ENCODE assay signal across 19 cellular contexts in genomic region chr1:55334140-55334539, GRCh38.
A peak's percentile ranks its signal among the peaks of the same experiment; 100 is the strongest.
DNase-seq lines count a peak whose midpoint lies in the region; ATAC-seq lines count a peak whose summit lies in the region.
"Had no signal": no experiment of that assay in that cellular context is flagged by ENCODE, and none has a peak within 500 bp of the region (broad histone marks: within the 10 kb centered on the region; RNA-seq: fewer than 3 reads in every experiment).

No MANE protein-coding gene starts in this region.

- peaks cover 6% of the 10 kb centered on the region for H3K4me1 Mint-ChIP-seq in activated CD8-positive, alpha-beta memory T cell treated with anti-CD3 and anti-CD28 coated beads, Interleukin-2, amount 10 ng/mL, durations not matched to agents 7 days and 5 days
- H3K4me1 Mint-ChIP-seq in activated naive CD8-positive, alpha-beta T cell treated with anti-CD3 and anti-CD28 coated beads, Interleukin-2, amount 50 U/mL, for 24 hours: peaks cover 7% of the 10 kb centered on the region
- no peaks in the 10 kb centered on the region for H3K4me1 Mint-ChIP-seq in memory B cell

- H3K27ac Mint-ChIP-seq in activated CD8-positive, alpha-beta memory T cell treated with anti-CD3 and anti-CD28 coated beads, Interleukin-2, amount 10 ng/mL, durations not matched to agents 7 days and 5 days: peak overlapping the region; percentile 0
- H3K27ac Mint-ChIP-seq in activated naive CD8-positive, alpha-beta T cell treated with anti-CD3 and anti-CD28 coated beads, Interleukin-2, amount 50 U/mL, for 24 hours: peak overlapping the region; percentile 23
- peak overlapping the region; percentile 48 for H3K27ac Mint-ChIP-seq in memory B cell
- H3K27ac Mint-ChIP-seq: stimulated activated memory B cell treated with anti-CD40 and anti-IgM and Interleukin-4, amounts not matched to agents 10 μg/mL and 1 μg/mL and 100 μg/mL, for 72 hours had no signal

- CTCF ChIA-PET in activated CD8-positive, alpha-beta memory T cell treated with anti-CD3 and anti-CD28 coated beads, Interleukin-2, amount 10 ng/mL, durations not matched to agents 7 days and 5 days (lab: Charles Lee): no interaction called here

- H3K36me3 Mint-ChIP-seq in activated CD8-positive, alpha-beta memory T cell treated with anti-CD3 and anti-CD28 coated beads, Interleukin-2, amount 10 ng/mL, durations not matched to agents 7 days and 5 days: no peaks in the 10 kb centered on the region
- H3K36me3 Mint-ChIP-seq in activated naive CD8-positive, alpha-beta T cell treated with anti-CD3 and anti-CD28 coated beads, Interleukin-2, amount 50 U/mL, for 24 hours (ENCODE audit: low read depth): no peaks in the 10 kb centered on the region
- H3K36me3 Mint-ChIP-seq in memory B cell: no peaks in the 10 kb centered on the region
- H3K36me3 Mint-ChIP-seq: activated naive CD4-positive, alpha-beta T cell treated with anti-CD3 and anti-CD28 coated beads, Interleukin-2, amount 50 U/mL, for 72 hours; stimulated activated memory B cell treated with anti-CD40 and anti-IgM and Interleukin-4, amounts not matched to agents 10 μg/mL and 1 μg/mL and 100 μg/mL, for 72 hours had no signal

- no peak for DNase-seq in activated CD8-positive, alpha-beta memory T cell treated with anti-CD3 and anti-CD28 coated beads, Interleukin-2, amount 10 ng/mL, durations not matched to agents 7 days and 5 days
- no peak for DNase-seq in activated CD8-positive, alpha-beta memory T cell treated with anti-CD3 and anti-CD28 coated beads for 24 hours
- DNase-seq in HT1080 (ENCODE audit: low read depth): peak; percentile 41
- DNase-seq in activated naive CD8-positive, alpha-beta T cell treated with anti-CD3 and anti-CD28 coated beads, Interleukin-2, amount 50 U/mL, for 24 hours: no peak
- DNase-seq in memory B cell (ENCODE audit: low spot score in 2 of 2): no peak
- no peak for DNase-seq in NCI-H2081 treated with DMSO at 0.1 percent for 48 hours (lab: John Stamatoyannopoulos, UW)
- no peak for DNase-seq in NCI-H1092 treated with DMSO at 0.1 percent for 48 hours (lab: John Stamatoyannopoulos, UW)
- DNase-seq: activated CD4-positive, alpha-beta T cell treated with anti-CD3 and anti-CD28 coated beads for 1 hour; erythroblast; NCI-H1417; NCI-H2107; NCI-H446 treated with DMSO at 0.1 percent for 48 hours; stimulated activated CD4-positive, alpha-beta T cell treated with anti-CD3 and anti-CD28 coated beads, Interleukin-2, amount 100 ng/mL, for 48 hours; testis had no signal

- peaks cover 5% of the 10 kb centered on the region for H3K27me3 Mint-ChIP-seq in activated CD8-positive, alpha-beta memory T cell treated with anti-CD3 and anti-CD28 coated beads, Interleukin-2, amount 10 ng/mL, durations not matched to agents 7 days and 5 days
- H3K27me3 Mint-ChIP-seq in activated naive CD8-positive, alpha-beta T cell treated with anti-CD3 and anti-CD28 coated beads, Interleukin-2, amount 50 U/mL, for 24 hours: peaks cover 7% of the 10 kb centered on the region
- H3K27me3 Mint-ChIP-seq in memory B cell: peaks cover 18% of the 10 kb centered on the region

- no peak overlapping the region for H3K4me3 Mint-ChIP-seq in activated CD8-positive, alpha-beta memory T cell treated with anti-CD3 and anti-CD28 coated beads, Interleukin-2, amount 10 ng/mL, durations not matched to agents 7 days and 5 days
- no peak overlapping the region for H3K4me3 Mint-ChIP-seq in activated naive CD8-positive, alpha-beta T cell treated with anti-CD3 and anti-CD28 coated beads, Interleukin-2, amount 50 U/mL, for 24 hours
- no peak overlapping the region for H3K4me3 Mint-ChIP-seq in memory B cell
- H3K4me3 Mint-ChIP-seq: stimulated activated memory B cell treated with anti-CD40 and anti-IgM and Interleukin-4, amounts not matched to agents 10 μg/mL and 1 μg/mL and 100 μg/mL, for 72 hours had no signal

- ATAC-seq in activated CD8-positive, alpha-beta memory T cell treated with anti-CD3 and anti-CD28 coated beads, Interleukin-2, amount 10 ng/mL, durations not matched to agents 7 days and 5 days: no peak
- no peak for ATAC-seq in activated naive CD8-positive, alpha-beta T cell treated with anti-CD3 and anti-CD28 coated beads, Interleukin-2, amount 50 U/mL, for 24 hours
- no peak for ATAC-seq in memory B cell (ENCODE audit: low read depth)
- no peak for ATAC-seq in HG02938 (IDR thresholded peaks at IDR 0.05; ENCODE audit: unreplicated experiment)
- ATAC-seq: activated naive CD4-positive, alpha-beta T cell treated with anti-CD3 and anti-CD28 coated beads, Interleukin-2, amount 50 U/mL, for 72 hours; HepG2; Right ventricle myocardium inferior had no signal

- H3K9me3 Mint-ChIP-seq in activated CD8-positive, alpha-beta memory T cell treated with anti-CD3 and anti-CD28 coated beads, Interleukin-2, amount 10 ng/mL, durations not matched to agents 7 days and 5 days (ENCODE audit: low read depth): no peaks in the 10 kb centered on the region
- no peaks in the 10 kb centered on the region for H3K9me3 Mint-ChIP-seq in activated naive CD8-positive, alpha-beta T cell treated with anti-CD3 and anti-CD28 coated beads, Interleukin-2, amount 50 U/mL, for 24 hours
- no peaks in the 10 kb centered on the region for H3K9me3 Mint-ChIP-seq in memory B cell
- H3K9me3 Mint-ChIP-seq: activated naive CD4-positive, alpha-beta T cell treated with anti-CD3 and anti-CD28 coated beads, Interleukin-2, amount 50 U/mL, for 72 hours; stimulated activated memory B cell treated with anti-CD40 and anti-IgM and Interleukin-4, amounts not matched to agents 10 μg/mL and 1 μg/mL and 100 μg/mL, for 72 hours had no signal
